Comparison of ENCODE assay signal across 9 cellular contexts in the genomic region with DNA sequence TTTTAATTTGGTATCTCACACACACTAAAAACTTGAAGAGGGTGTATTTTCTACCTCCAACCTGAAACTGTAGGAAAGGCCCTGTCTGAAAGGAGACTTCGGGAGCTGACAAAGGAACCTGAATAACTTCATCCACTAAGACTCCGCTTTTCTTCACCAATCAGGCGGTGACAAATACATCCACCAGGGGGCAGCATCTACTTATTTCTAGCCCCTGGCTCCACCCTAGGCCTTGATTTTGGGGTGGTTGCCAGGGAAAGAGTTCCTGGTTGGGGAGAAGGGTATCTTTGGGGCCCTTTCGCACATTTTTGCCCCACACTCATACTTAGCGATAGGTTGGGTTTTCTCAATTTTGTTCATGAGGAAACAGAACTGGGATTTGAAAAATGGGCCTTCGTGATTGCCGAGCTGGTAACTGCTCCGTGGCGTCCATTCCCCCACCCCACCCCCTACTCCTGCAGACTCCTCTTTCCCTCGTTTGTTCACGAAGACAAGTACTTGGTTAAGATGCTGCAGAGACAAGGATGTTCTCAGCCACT. TPM values are rescaled to one million over a fixed set of nuclear protein-coding genes. Genes with fewer than 3 reads are reported as not detected.
DNase-seq lines count a peak whose midpoint lies in the region; ATAC-seq and TF ChIP-seq lines count a peak whose summit lies in the region.
"Had no signal": no experiment of that assay in that cellular context is flagged by ENCODE, and none has a peak within 500 bp of the region (broad histone marks: within the 10 kb centered on the region; RNA-seq: fewer than 3 reads in every experiment).

No MANE protein-coding gene starts in this region.

- H3K79me2 ChIP-seq in fibroblast of lung (ENCODE audit: control insufficient read depth, insufficient read depth, low read length) = peaks cover under 1% of the 10 kb centered on the region

- no peak overlapping the region for H3K9ac ChIP-seq in fibroblast of lung (ENCODE audit: insufficient read depth, low read length)

- H3K27ac Mint-ChIP-seq in activated T-helper 1 cell treated with anti-CD3 and anti-CD28 coated beads, Interleukin-12 subunit alpha, Interleukin-12 subunit beta, Interleukin-2, Interleukin-4 antibody, amounts not matched to agents 30 ng/mL and 10 ng/mL and 1 ng/mL, durations not matched to agents 14 hours and 24 hours and 36 hours = peak overlapping the region; percentile 44
- peak overlapping the region; percentile 77 to 94 (median 77) for H3K27ac Mint-ChIP-seq in nephron
- H3K27ac Mint-ChIP-seq in stimulated activated naive B cell treated with anti-CD40 and anti-IgM and Interleukin-4, amounts not matched to agents 10 μg/mL and 1 μg/mL and 100 μg/mL, for 72 hours = no peak overlapping the region

- H3K4me1 Mint-ChIP-seq in activated T-helper 1 cell treated with anti-CD3 and anti-CD28 coated beads, Interleukin-12 subunit alpha, Interleukin-12 subunit beta, Interleukin-2, Interleukin-4 antibody, amounts not matched to agents 30 ng/mL and 10 ng/mL and 1 ng/mL, durations not matched to agents 14 hours and 24 hours and 36 hours (ENCODE audit: low read depth) = peaks cover 43% of the 10 kb centered on the region
- H3K4me1 Mint-ChIP-seq in nephron = peaks cover 24% of the 10 kb centered on the region
- peaks cover 14 to 27% of the 10 kb centered on the region in 2 donors for H3K4me1 Mint-ChIP-seq in stimulated activated naive B cell treated with anti-CD40 and anti-IgM and Interleukin-4, amounts not matched to agents 10 μg/mL and 1 μg/mL and 100 μg/mL, for 72 hours

- TF ChIP-seq CTCF in fibroblast of lung (conservative IDR thresholded peaks at IDR 0.05 in 1 of 2, IDR thresholded peaks at IDR 0.05 in 1 of 2; ENCODE audit: low read depth in 1 of 2, low read length in 2 of 2) (peak; percentile 81 to 92), nephron (IDR thresholded peaks at IDR 0.05; ENCODE audit: unreplicated experiment in 3 of 3) (peak; percentile 95 to 96 (median 95))

- no peak overlapping the region for H3K4me2 ChIP-seq in fibroblast of lung (ENCODE audit: extremely low read depth, insufficient read depth, low read length)

- H3K36me3 ChIP-seq in fibroblast of lung (ENCODE audit: control insufficient read depth, insufficient read depth, low read length) = no peaks in the 10 kb centered on the region

- H3K4me3 Mint-ChIP-seq in activated T-helper 1 cell treated with anti-CD3 and anti-CD28 coated beads, Interleukin-12 subunit alpha, Interleukin-12 subunit beta, Interleukin-2, Interleukin-4 antibody, amounts not matched to agents 30 ng/mL and 10 ng/mL and 1 ng/mL, durations not matched to agents 14 hours and 24 hours and 36 hours = no peak overlapping the region
- peak overlapping the region; percentile 1 to 46 (median 14) for H3K4me3 Mint-ChIP-seq in nephron
- H3K4me3 Mint-ChIP-seq in stimulated activated naive B cell treated with anti-CD40 and anti-IgM and Interleukin-4, amounts not matched to agents 10 μg/mL and 1 μg/mL and 100 μg/mL, for 72 hours = no peak overlapping the region

- H3K4me1 ChIP-seq in fibroblast of lung (ENCODE audit: control insufficient read depth, extremely low read depth, insufficient read depth, low read length) = peaks cover 4% of the 10 kb centered on the region

- peak overlapping the region; percentile 74 for H2AFZ ChIP-seq in fibroblast of lung (ENCODE audit: low read length)

- intact Hi-C loops in activated T-helper 1 cell treated with anti-CD3 and anti-CD28 coated beads, Interleukin-12 subunit alpha, Interleukin-12 subunit beta, Interleukin-2, Interleukin-4 antibody, amounts not matched to agents 30 ng/mL and 10 ng/mL and 1 ng/mL, durations not matched to agents 14 hours and 24 hours and 36 hours (cut with micrococcal nuclease) = loop anchor here (1.0 to 2.0 kb wide), 2 partner anchors 34 to 89 kb away; a partner anchor contains a TSS

- peak; percentile 95 for DNase-seq in DMS 273 (lab: John Stamatoyannopoulos, UW; ENCODE audit: unreplicated experiment)
- peak; percentile 88 for DNase-seq in LHCN-M2 (ENCODE audit: low read depth)
- peak; percentile 87 for DNase-seq in RKO (ENCODE audit: low spot score)
- peak; percentile 82 for DNase-seq in activated T-helper 1 cell treated with anti-CD3 and anti-CD28 coated beads, Interleukin-12 subunit alpha, Interleukin-12 subunit beta, Interleukin-2, Interleukin-4 antibody, amounts not matched to agents 30 ng/mL and 10 ng/mL and 1 ng/mL, durations not matched to agents 14 hours and 24 hours and 36 hours (ENCODE audit: low spot score)
- peak; percentile 71 to 91 for DNase-seq in fibroblast of lung (ENCODE audit: low read depth in 2 of 2)
- DNase-seq in stimulated activated naive B cell treated with anti-CD40 and anti-IgM and Interleukin-4, amounts not matched to agents 10 μg/mL and 1 μg/mL and 100 μg/mL, for 72 hours = peak; percentile 73

- H3K9me3 Mint-ChIP-seq in activated T-helper 1 cell treated with anti-CD3 and anti-CD28 coated beads, Interleukin-12 subunit alpha, Interleukin-12 subunit beta, Interleukin-2, Interleukin-4 antibody, amounts not matched to agents 30 ng/mL and 10 ng/mL and 1 ng/mL, durations not matched to agents 14 hours and 24 hours and 36 hours = no peaks in the 10 kb centered on the region
- no peaks in the 10 kb centered on the region for H3K9me3 Mint-ChIP-seq in nephron
- H3K9me3 Mint-ChIP-seq in stimulated activated naive B cell treated with anti-CD40 and anti-IgM and Interleukin-4, amounts not matched to agents 10 μg/mL and 1 μg/mL and 100 μg/mL, for 72 hours = no peaks in the 10 kb centered on the region

- ATAC-seq in stimulated activated naive B cell treated with anti-CD40 and anti-IgM and Interleukin-4, amounts not matched to agents 10 μg/mL and 1 μg/mL and 100 μg/mL, for 72 hours (replicated peaks) = peak; percentile 58 to 63
- no peak for ATAC-seq in GM19395 (IDR thresholded peaks at IDR 0.05; ENCODE audit: unreplicated experiment)

- H3K27ac ChIP-seq in fibroblast of lung (ENCODE audit: insufficient read depth, low read length) = no peak overlapping the region
- H3K27ac ChIP-seq: epithelial cell of prostate had no signal

- peaks cover 2% of the 10 kb centered on the region for H3K27me3 Mint-ChIP-seq in activated T-helper 1 cell treated with anti-CD3 and anti-CD28 coated beads, Interleukin-12 subunit alpha, Interleukin-12 subunit beta, Interleukin-2, Interleukin-4 antibody, amounts not matched to agents 30 ng/mL and 10 ng/mL and 1 ng/mL, durations not matched to agents 14 hours and 24 hours and 36 hours (ENCODE audit: insufficient read depth)
- H3K27me3 Mint-ChIP-seq in nephron (ENCODE audit: low read depth) = no peaks in the 10 kb centered on the region
- no peaks in the 10 kb centered on the region for H3K27me3 Mint-ChIP-seq in stimulated activated naive B cell treated with anti-CD40 and anti-IgM and Interleukin-4, amounts not matched to agents 10 μg/mL and 1 μg/mL and 100 μg/mL, for 72 hours

- H4K20me1 ChIP-seq in fibroblast of lung (ENCODE audit: control insufficient read depth, extremely low read depth, insufficient read depth, low read length) = no peaks in the 10 kb centered on the region

- no peaks in the 10 kb centered on the region for H3K27me3 ChIP-seq in fibroblast of lung (ENCODE audit: control insufficient read depth, insufficient read depth, low read length)

- no peaks in the 10 kb centered on the region for H3K36me3 Mint-ChIP-seq in activated T-helper 1 cell treated with anti-CD3 and anti-CD28 coated beads, Interleukin-12 subunit alpha, Interleukin-12 subunit beta, Interleukin-2, Interleukin-4 antibody, amounts not matched to agents 30 ng/mL and 10 ng/mL and 1 ng/mL, durations not matched to agents 14 hours and 24 hours and 36 hours (ENCODE audit: low read depth)
- no peaks in the 10 kb centered on the region for H3K36me3 Mint-ChIP-seq in nephron (ENCODE audit: low read depth)
- no peaks in the 10 kb centered on the region for H3K36me3 Mint-ChIP-seq in stimulated activated naive B cell treated with anti-CD40 and anti-IgM and Interleukin-4, amounts not matched to agents 10 μg/mL and 1 μg/mL and 100 μg/mL, for 72 hours

- H3K9me3 ChIP-seq in fibroblast of lung (ENCODE audit: control insufficient read depth, insufficient read depth, low read depth, low read length) = no peaks in the 10 kb centered on the region

- no peak overlapping the region for H3K4me3 ChIP-seq in fibroblast of lung (replicated peaks in 1 of 4; ENCODE audit: control extremely low read depth in 1 of 4, insufficient read depth in 1 of 4, low read depth in 3 of 4, low read length in 4 of 4)

RNA-seq across cellular contexts. Expression of a gene that starts 4.8 kb away (rescaled TPM):
- 19.8 and 25.6 TPM in 2 replicates for total RNA-seq in LHCN-M2 (2014; rRNA removed)
- polyA plus RNA-seq in LHCN-M2 (2012) = 27.7 TPM
- total RNA-seq in activated T-helper 1 cell treated with anti-CD3 and anti-CD28 coated beads, Interleukin-12 subunit alpha, Interleukin-12 subunit beta, Interleukin-2, Interleukin-4 antibody, amounts not matched to agents 30 ng/mL and 10 ng/mL and 1 ng/mL, durations not matched to agents 14 hours and 24 hours and 36 hours = 3.2 and 4.0 TPM in 2 replicates
- 46.4 and 60.6 TPM in 2 replicates for total RNA-seq in fibroblast of lung
- 12.5 and 14.0 TPM in 2 replicates for polyA plus RNA-seq in fibroblast of lung
- polyA plus RNA-seq in fibroblast of lung (2012) = 12.3 and 14.6 TPM in 2 replicates
- polyA minus RNA-seq in fibroblast of lung (ENCODE audit: low replicate concordance) = 10.4 and 17.2 TPM in 2 replicates

Comparison
In these comparisons a context has a peak if more than half of its experiments do, and no peak if none do; other contexts are left out.
1. H3K4me3 Mint-ChIP-seq: peak in nephron (3 of 3); none in activated T-helper 1 cell treated with anti-CD3 and anti-CD28 coated beads, Interleukin-12 subunit alpha, Interleukin-12 subunit beta, Interleukin-2, Interleukin-4 antibody, amounts not matched to agents 30 ng/mL and 10 ng/mL and 1 ng/mL, durations not matched to agents 14 hours and 24 hours and 36 hours (single experiment) and stimulated activated naive B cell treated with anti-CD40 and anti-IgM and Interleukin-4, amounts not matched to agents 10 μg/mL and 1 μg/mL and 100 μg/mL, for 72 hours (0 of 2).
2. Peak in every context shown above with its lines, with median percentiles within 50 percentile points of each other: DNase-seq.